In genomic region chr7:157907998-157908782, GRCh38 we compare ENCODE assay signal across 22 cellular contexts.
"Had no signal": no experiment of that assay in that cellular context is flagged by ENCODE, and none has a peak within 500 bp of the region (broad histone marks: within the 10 kb centered on the region; RNA-seq: fewer than 3 reads in every experiment).

No MANE protein-coding gene starts in this region.

- H3K36me3 Mint-ChIP-seq: activated CD4-positive, alpha-beta memory T cell treated with anti-CD3 and anti-CD28 coated beads for 36 hours; activated CD8-positive, alpha-beta memory T cell treated with anti-CD3 and anti-CD28 coated beads, Interleukin-2, amount 10 ng/mL, durations not matched to agents 7 days and 5 days; activated naive CD4-positive, alpha-beta T cell treated with anti-CD3 and anti-CD28 coated beads, Interleukin-2, amount 50 U/mL, for 72 hours; immature natural killer cell; mesothelial cell of epicardium; T-cell had no signal

- H3K4me1 ChIP-seq: body of pancreas, foreskin keratinocyte, pancreas, upper lobe of right lung had no signal

- H3K9me3 ChIP-seq: body of pancreas, pancreas, stomach, thoracic aorta, upper lobe of right lung had no signal

- H3K4me3 Mint-ChIP-seq: activated CD4-positive, alpha-beta memory T cell treated with anti-CD3 and anti-CD28 coated beads for 36 hours; activated CD8-positive, alpha-beta memory T cell treated with anti-CD3 and anti-CD28 coated beads, Interleukin-2, amount 10 ng/mL, durations not matched to agents 7 days and 5 days; activated T-cell treated with anti-CD3 and anti-CD28 coated beads, Interleukin-2, amount 50 U/mL, for 24 hours; central memory CD8-positive, alpha-beta T cell; immature natural killer cell; mesothelial cell of epicardium; neural crest cell; T-cell had no signal

- H3K27me3 Mint-ChIP-seq: activated CD4-positive, alpha-beta memory T cell treated with anti-CD3 and anti-CD28 coated beads for 36 hours; central memory CD8-positive, alpha-beta T cell; T-cell had no signal

- H3K27ac ChIP-seq: body of pancreas, foreskin keratinocyte, heart left ventricle, pancreas, stomach, thoracic aorta, upper lobe of right lung had no signal

- H3K4me3 ChIP-seq: body of pancreas, heart left ventricle, pancreas, stomach, thoracic aorta, upper lobe of right lung had no signal

- H3K9me3 Mint-ChIP-seq: central memory CD8-positive, alpha-beta T cell; immature natural killer cell had no signal

- ATAC-seq: activated CD8-positive, alpha-beta memory T cell treated with anti-CD3 and anti-CD28 coated beads, Interleukin-2, amount 10 ng/mL, durations not matched to agents 7 days and 5 days; activated naive CD4-positive, alpha-beta T cell treated with anti-CD3 and anti-CD28 coated beads, Interleukin-2, amount 50 U/mL, for 72 hours; body of pancreas; foreskin keratinocyte; heart left ventricle; T-cell; upper lobe of right lung had no signal

- H3K27ac Mint-ChIP-seq: activated CD4-positive, alpha-beta memory T cell treated with anti-CD3 and anti-CD28 coated beads for 36 hours; activated CD8-positive, alpha-beta memory T cell treated with anti-CD3 and anti-CD28 coated beads, Interleukin-2, amount 10 ng/mL, durations not matched to agents 7 days and 5 days; activated naive CD4-positive, alpha-beta T cell treated with anti-CD3 and anti-CD28 coated beads, Interleukin-2, amount 50 U/mL, for 72 hours; activated T-cell treated with anti-CD3 and anti-CD28 coated beads, Interleukin-2, amount 50 U/mL, for 24 hours; immature natural killer cell; mesothelial cell of epicardium; T-cell had no signal

- DNase-seq: activated CD4-positive, alpha-beta memory T cell treated with anti-CD3 and anti-CD28 coated beads for 36 hours; activated CD4-positive, alpha-beta T cell treated with anti-CD3 and anti-CD28 coated beads for 1 hour; activated CD8-positive, alpha-beta memory T cell treated with anti-CD3 and anti-CD28 coated beads, Interleukin-2, amount 10 ng/mL, durations not matched to agents 7 days and 5 days; activated T-cell treated with anti-CD3 and anti-CD28 coated beads, Interleukin-2, amount 50 U/mL, for 24 hours; body of pancreas; cortex of kidney; effector CD4-positive, alpha-beta T cell; foreskin keratinocyte; heart left ventricle; immature natural killer cell; pancreas; retina; stimulated activated CD4-positive, alpha-beta T cell treated with anti-CD3 and anti-CD28 coated beads, Interleukin-12 subunit alpha, Interleukin-12 subunit beta, amount 100 ng/mL, for 4 hours; stimulated activated CD4-positive, alpha-beta T cell treated with anti-CD3 and anti-CD28 coated beads, Interleukin-2, amount 100 ng/mL, for 24 hours; stomach; T-cell; upper lobe of right lung had no signal

- H3K36me3 ChIP-seq: heart left ventricle, pancreas, stomach, thoracic aorta, upper lobe of right lung had no signal

- H3K4me1 Mint-ChIP-seq: activated CD8-positive, alpha-beta memory T cell treated with anti-CD3 and anti-CD28 coated beads, Interleukin-2, amount 10 ng/mL, durations not matched to agents 7 days and 5 days; central memory CD8-positive, alpha-beta T cell; immature natural killer cell; mesothelial cell of epicardium; T-cell had no signal

- H3K27me3 ChIP-seq: body of pancreas, foreskin keratinocyte, heart left ventricle, pancreas, stomach, upper lobe of right lung had no signal
